Comparison of ENCODE assay signal across 11 cellular contexts in the genomic region with DNA sequence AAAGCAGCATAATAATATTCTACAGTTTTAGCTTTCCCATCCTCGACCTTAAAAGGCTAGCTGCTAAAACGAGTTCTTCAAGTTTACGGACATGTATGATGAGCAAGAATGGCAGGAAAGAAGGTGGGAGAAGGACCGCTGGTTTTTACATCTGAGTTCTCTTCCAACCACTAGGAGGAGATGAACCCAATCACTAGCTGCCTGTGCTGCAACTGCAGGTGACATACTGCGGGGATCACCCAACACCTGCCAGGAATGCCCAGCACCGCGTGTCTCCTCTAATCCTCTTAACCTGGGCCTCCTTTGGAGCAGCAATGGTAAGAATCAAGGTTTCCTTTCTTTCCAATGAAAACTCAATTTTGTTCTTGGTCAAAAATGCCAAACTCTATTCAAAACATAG. TPM values are rescaled to one million over a fixed set of nuclear protein-coding genes. Genes with fewer than 3 reads are reported as not detected.
DNase-seq lines count a peak whose midpoint lies in the region; ATAC-seq and TF ChIP-seq lines count a peak whose summit lies in the region.
"Had no signal": no experiment of that assay in that cellular context is flagged by ENCODE, and none has a peak within 500 bp of the region (broad histone marks: within the 10 kb centered on the region; RNA-seq: fewer than 3 reads in every experiment).

No MANE protein-coding gene starts in this region.

- H3K27ac Mint-ChIP-seq in nephron (no peak overlapping the region), T-helper 17 cell (no peak overlapping the region)

- DNase-seq in ELR (ENCODE audit: low read depth) (peak; percentile 60), cerebellum (ENCODE audit: low spot score) (peak; percentile 62), DMS79 (lab: John Stamatoyannopoulos, UW) (no peak), posterior cingulate gyrus (no peak), T-helper 17 cell (no peak)
- DNase-seq: activated CD4-positive, alpha-beta T cell treated with anti-CD3 and anti-CD28 coated beads for 4 hours; KG1 had no signal

- H3K4me1 Mint-ChIP-seq in nephron (no peaks in the 10 kb centered on the region), T-helper 17 cell (no peaks in the 10 kb centered on the region)

- peaks cover 45% of the 10 kb centered on the region for H3K36me3 Mint-ChIP-seq in nephron (ENCODE audit: low read depth)
- no peaks in the 10 kb centered on the region for H3K36me3 Mint-ChIP-seq in T-helper 17 cell (ENCODE audit: low read depth)

- H3K9me3 Mint-ChIP-seq in nephron: no peaks in the 10 kb centered on the region

- intact Hi-C loops in posterior cingulate gyrus (cut with DNase I): no loop called here

- H3K9me3 ChIP-seq in T-helper 17 cell (ENCODE audit: control insufficient read depth, low read length, poor library complexity, severe bottlenecking): no peaks in the 10 kb centered on the region
- H3K9me3 ChIP-seq: right atrium auricular region had no signal

- H3K4me3 Mint-ChIP-seq in nephron (no peak overlapping the region), T-helper 17 cell (no peak overlapping the region)

- peak; percentile 64 for TF ChIP-seq CTCF in LNCAP (IDR thresholded peaks at IDR 0.05)
- peak; percentile 27 to 34 (median 32) for TF ChIP-seq CTCF in nephron (IDR thresholded peaks at IDR 0.05; ENCODE audit: unreplicated experiment in 3 of 3)

- ATAC-seq in T-helper 17 cell (no peak), HG03457 (IDR thresholded peaks at IDR 0.05; ENCODE audit: unreplicated experiment) (no peak)

- H3K27me3 Mint-ChIP-seq in nephron (ENCODE audit: low read depth) (no peaks in the 10 kb centered on the region), T-helper 17 cell (no peaks in the 10 kb centered on the region)

RNA-seq across cellular contexts. Expression of gene TOR3A, which starts 23.5 kb away (rescaled TPM):
- total RNA-seq in cerebellum (13.2 TPM), T-helper 17 cell (10 to 100 TPM; 29.4 to 38.5 TPM)

Comparison
In these comparisons a context has a peak if more than half of its experiments do, and no peak if none do; other contexts are left out.
1. DNase-seq: peak in ELR (single experiment) and cerebellum (single experiment); none in DMS79 (single experiment), posterior cingulate gyrus (0 of 10) and T-helper 17 cell (0 of 3).